ENCODE assay signal across 2 cellular contexts in the genomic region with DNA sequence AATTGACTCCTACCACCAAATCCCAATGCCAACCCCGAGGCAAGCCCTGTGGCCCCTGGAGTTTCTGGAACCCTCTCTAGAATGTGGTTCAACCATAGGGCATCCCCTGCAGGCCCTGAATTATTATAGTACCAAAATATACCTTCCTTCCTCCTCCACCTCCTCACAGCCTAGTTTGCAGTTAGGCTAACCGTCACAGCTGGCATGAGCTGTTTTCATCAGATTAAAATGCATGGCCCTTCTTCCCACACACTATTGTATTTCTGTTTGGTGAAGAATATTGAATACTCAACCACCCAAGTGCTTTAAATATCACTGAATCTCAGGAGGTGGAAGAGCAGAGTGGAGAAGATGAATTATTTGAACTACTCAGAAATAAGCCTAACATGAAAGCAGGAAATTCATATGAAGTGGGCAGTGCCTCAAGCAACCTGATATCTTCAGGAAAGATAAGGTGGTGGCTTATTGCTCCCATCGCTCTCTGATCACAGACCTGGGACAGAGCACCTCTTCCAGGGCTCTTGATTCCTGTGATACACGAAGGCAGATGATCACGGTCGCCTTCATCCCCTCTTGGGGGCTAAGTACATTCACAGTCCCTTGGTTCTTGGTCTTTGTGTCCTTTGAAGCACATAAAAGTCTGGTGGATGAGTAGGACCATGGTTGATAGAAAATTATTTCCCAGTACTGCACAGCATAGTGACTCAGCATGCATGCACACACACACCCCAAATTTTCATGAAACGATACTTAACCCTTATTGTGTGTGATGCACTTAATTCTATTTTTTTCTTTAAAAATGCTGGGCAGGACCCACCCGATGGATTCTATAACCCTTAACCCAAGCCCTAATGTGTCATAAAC.
TF ChIP-seq lines count a peak whose summit lies in the region.

No MANE protein-coding gene starts in this region.

TF ChIP-seq in K562, 482 proteins besides CTCF, POLR2A, EP300 and RAD21 (continued from another document and continues in another):
- TF ChIP-seq, protein P1, sequence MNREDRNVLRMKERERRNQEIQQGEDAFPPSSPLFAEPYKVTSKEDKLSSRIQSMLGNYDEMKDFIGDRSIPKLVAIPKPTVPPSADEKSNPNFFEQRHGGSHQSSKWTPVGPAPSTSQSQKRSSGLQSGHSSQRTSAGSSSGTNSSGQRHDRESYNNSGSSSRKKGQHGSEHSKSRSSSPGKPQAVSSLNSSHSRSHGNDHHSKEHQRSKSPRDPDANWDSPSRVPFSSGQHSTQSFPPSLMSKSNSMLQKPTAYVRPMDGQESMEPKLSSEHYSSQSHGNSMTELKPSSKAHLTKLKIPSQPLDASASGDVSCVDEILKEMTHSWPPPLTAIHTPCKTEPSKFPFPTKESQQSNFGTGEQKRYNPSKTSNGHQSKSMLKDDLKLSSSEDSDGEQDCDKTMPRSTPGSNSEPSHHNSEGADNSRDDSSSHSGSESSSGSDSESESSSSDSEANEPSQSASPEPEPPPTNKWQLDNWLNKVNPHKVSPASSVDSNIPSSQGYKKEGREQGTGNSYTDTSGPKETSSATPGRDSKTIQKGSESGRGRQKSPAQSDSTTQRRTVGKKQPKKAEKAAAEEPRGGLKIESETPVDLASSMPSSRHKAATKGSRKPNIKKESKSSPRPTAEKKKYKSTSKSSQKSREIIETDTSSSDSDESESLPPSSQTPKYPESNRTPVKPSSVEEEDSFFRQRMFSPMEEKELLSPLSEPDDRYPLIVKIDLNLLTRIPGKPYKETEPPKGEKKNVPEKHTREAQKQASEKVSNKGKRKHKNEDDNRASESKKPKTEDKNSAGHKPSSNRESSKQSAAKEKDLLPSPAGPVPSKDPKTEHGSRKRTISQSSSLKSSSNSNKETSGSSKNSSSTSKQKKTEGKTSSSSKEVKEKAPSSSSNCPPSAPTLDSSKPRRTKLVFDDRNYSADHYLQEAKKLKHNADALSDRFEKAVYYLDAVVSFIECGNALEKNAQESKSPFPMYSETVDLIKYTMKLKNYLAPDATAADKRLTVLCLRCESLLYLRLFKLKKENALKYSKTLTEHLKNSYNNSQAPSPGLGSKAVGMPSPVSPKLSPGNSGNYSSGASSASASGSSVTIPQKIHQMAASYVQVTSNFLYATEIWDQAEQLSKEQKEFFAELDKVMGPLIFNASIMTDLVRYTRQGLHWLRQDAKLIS (CRISPR knock-in tag; IDR thresholded peaks at IDR 0.05) = 0 out of 2 replicates have a peak, but pooled peaks have one; percentile 30
- TF ChIP-seq, protein P2, sequence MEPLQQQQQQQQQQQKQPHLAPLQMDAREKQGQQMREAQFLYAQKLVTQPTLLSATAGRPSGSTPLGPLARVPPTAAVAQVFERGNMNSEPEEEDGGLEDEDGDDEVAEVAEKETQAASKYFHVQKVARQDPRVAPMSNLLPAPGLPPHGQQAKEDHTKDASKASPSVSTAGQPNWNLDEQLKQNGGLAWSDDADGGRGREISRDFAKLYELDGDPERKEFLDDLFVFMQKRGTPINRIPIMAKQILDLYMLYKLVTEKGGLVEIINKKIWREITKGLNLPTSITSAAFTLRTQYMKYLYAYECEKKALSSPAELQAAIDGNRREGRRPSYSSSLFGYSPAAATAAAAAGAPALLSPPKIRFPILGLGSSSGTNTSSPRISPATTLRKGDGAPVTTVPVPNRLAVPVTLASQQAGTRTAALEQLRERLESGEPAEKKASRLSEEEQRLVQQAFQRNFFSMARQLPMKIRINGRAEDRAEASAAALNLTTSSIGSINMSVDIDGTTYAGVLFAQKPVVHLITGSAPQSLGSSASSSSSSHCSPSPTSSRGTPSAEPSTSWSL (CRISPR knock-in tag; IDR thresholded peaks at IDR 0.05; ENCODE audit: borderline replicate concordance) = no peak
- TF ChIP-seq ZNF134 (CRISPR knock-in tag; conservative IDR thresholded peaks at IDR 0.05) (no peak), MTA1 (IDR thresholded peaks at IDR 0.05; ENCODE audit: borderline replicate concordance) (no peak), NFE2 (IDR thresholded peaks at IDR 0.05; ENCODE audit: low read depth) (peak; percentile 92), PCBP2 (IDR thresholded peaks at IDR 0.05; ENCODE audit: low read depth, low read length, poor library complexity, severe bottlenecking) (no peak), ZNF778 (CRISPR knock-in tag; IDR thresholded peaks at IDR 0.05) (no peak), HOXB6 (CRISPR knock-in tag; IDR thresholded peaks at IDR 0.05; ENCODE audit: borderline replicate concordance) (no peak), ZNF551 (CRISPR knock-in tag; IDR thresholded peaks at IDR 0.05) (no peak), MAFK (IDR thresholded peaks at IDR 0.05; ENCODE audit: low read length) (peak; percentile 67), EZH2 (IDR thresholded peaks at IDR 0.05; ENCODE audit: borderline replicate concordance, low read depth, low read length) (no peak), HDGF (IDR thresholded peaks at IDR 0.05) (no peak)
- TF ChIP-seq, protein P3, sequence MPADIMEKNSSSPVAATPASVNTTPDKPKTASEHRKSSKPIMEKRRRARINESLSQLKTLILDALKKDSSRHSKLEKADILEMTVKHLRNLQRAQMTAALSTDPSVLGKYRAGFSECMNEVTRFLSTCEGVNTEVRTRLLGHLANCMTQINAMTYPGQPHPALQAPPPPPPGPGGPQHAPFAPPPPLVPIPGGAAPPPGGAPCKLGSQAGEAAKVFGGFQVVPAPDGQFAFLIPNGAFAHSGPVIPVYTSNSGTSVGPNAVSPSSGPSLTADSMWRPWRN (IDR thresholded peaks at IDR 0.05; ENCODE audit: low read depth) = no peak
- TF ChIP-seq, protein P4, sequence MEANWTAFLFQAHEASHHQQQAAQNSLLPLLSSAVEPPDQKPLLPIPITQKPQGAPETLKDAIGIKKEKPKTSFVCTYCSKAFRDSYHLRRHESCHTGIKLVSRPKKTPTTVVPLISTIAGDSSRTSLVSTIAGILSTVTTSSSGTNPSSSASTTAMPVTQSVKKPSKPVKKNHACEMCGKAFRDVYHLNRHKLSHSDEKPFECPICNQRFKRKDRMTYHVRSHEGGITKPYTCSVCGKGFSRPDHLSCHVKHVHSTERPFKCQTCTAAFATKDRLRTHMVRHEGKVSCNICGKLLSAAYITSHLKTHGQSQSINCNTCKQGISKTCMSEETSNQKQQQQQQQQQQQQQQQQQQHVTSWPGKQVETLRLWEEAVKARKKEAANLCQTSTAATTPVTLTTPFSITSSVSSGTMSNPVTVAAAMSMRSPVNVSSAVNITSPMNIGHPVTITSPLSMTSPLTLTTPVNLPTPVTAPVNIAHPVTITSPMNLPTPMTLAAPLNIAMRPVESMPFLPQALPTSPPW (CRISPR knock-in tag; IDR thresholded peaks at IDR 0.05) = no peak

TF ChIP-seq in GM23338, 12 proteins besides CTCF, POLR2A, EP300 and RAD21 (continued from another document):
- TF ChIP-seq CREB1 (CRISPR knock-in tag; IDR thresholded peaks at IDR 0.05; ENCODE audit: low read depth) (no peak), STAT1 (IDR thresholded peaks at IDR 0.05; ENCODE audit: unreplicated experiment) (no peak), POLR2AphosphoS5 (IDR thresholded peaks at IDR 0.05; ENCODE audit: low read depth) (no peak)
